ENCODE assay signal across 13 cellular contexts in genomic region chr2:63047193-63047533, GRCh38. TPM values are rescaled to one million over a fixed set of nuclear protein-coding genes. Genes with fewer than 3 reads are reported as not detected.
A peak's percentile ranks its signal among the peaks of the same experiment; 100 is the strongest.
DNase-seq lines count a peak whose midpoint lies in the region; ATAC-seq and TF ChIP-seq lines count a peak whose summit lies in the region.
"Had no signal": no experiment of that assay in that cellular context is flagged by ENCODE, and none has a peak within 500 bp of the region (broad histone marks: within the 10 kb centered on the region; RNA-seq: fewer than 3 reads in every experiment).

No MANE protein-coding gene starts in this region.

- H3K27ac ChIP-seq in OCI-LY7 (ENCODE audit: low read depth, low read length, poor library complexity, severe bottlenecking): no peak overlapping the region
- peak overlapping the region; percentile 62 for H3K27ac ChIP-seq in epithelial cell of prostate
- H3K27ac ChIP-seq: HL-60, sigmoid colon had no signal

- no peak overlapping the region for H3K27ac Mint-ChIP-seq in T-helper 1 cell treated with Interleukin-12 subunit alpha and Interleukin-12 subunit beta and Interleukin-4 antibody, amounts not matched to agents 30 μg/mL and 1 μg/mL, for 36 hours
- no peak overlapping the region for H3K27ac Mint-ChIP-seq in osteocyte (ENCODE audit: unreplicated experiment)

- no peak overlapping the region for H3K4me3 ChIP-seq in OCI-LY7 (ENCODE audit: low read depth, low read length, poor library complexity, severe bottlenecking)
- no peak overlapping the region for H3K4me3 ChIP-seq in mucosa of descending colon
- H3K4me3 ChIP-seq: sigmoid colon had no signal

- H4K20me1 ChIP-seq in OCI-LY7 (ENCODE audit: insufficient read depth, low read length): no peaks in the 10 kb centered on the region

- H3K36me3 Mint-ChIP-seq in T-helper 1 cell treated with Interleukin-12 subunit alpha and Interleukin-12 subunit beta and Interleukin-4 antibody, amounts not matched to agents 30 μg/mL and 1 μg/mL, for 36 hours (ENCODE audit: low read depth): peaks cover 10% of the 10 kb centered on the region
- H3K36me3 Mint-ChIP-seq in osteocyte (ENCODE audit: unreplicated experiment): peaks cover 24% of the 10 kb centered on the region

- H3K27me3 Mint-ChIP-seq in T-helper 1 cell treated with Interleukin-12 subunit alpha and Interleukin-12 subunit beta and Interleukin-4 antibody, amounts not matched to agents 30 μg/mL and 1 μg/mL, for 36 hours (ENCODE audit: low read depth): peaks cover 71% of the 10 kb centered on the region
- peaks cover 68% of the 10 kb centered on the region for H3K27me3 Mint-ChIP-seq in osteocyte (ENCODE audit: unreplicated experiment)

- CTCF ChIA-PET in OCI-LY7 (lab: Charles Lee; ENCODE audit: unreplicated experiment): no interaction called here

- H3K4me2 ChIP-seq in OCI-LY7 (ENCODE audit: low read length): peak overlapping the region; percentile 24; the same call in 1 of the 2 replicates

- H3K9me2 ChIP-seq in OCI-LY7 (ENCODE audit: insufficient read depth, low read length): no peaks in the 10 kb centered on the region

- H2AFZ ChIP-seq in OCI-LY7 (ENCODE audit: low read length): no peak overlapping the region

- H3K4me3 Mint-ChIP-seq in T-helper 1 cell treated with Interleukin-12 subunit alpha and Interleukin-12 subunit beta and Interleukin-4 antibody, amounts not matched to agents 30 μg/mL and 1 μg/mL, for 36 hours: peak overlapping the region; percentile 14
- peak overlapping the region; percentile 61 for H3K4me3 Mint-ChIP-seq in osteocyte (ENCODE audit: unreplicated experiment)

- H3K4me1 Mint-ChIP-seq in T-helper 1 cell treated with Interleukin-12 subunit alpha and Interleukin-12 subunit beta and Interleukin-4 antibody, amounts not matched to agents 30 μg/mL and 1 μg/mL, for 36 hours (ENCODE audit: low read depth): peaks cover 27% of the 10 kb centered on the region
- H3K4me1 Mint-ChIP-seq in osteocyte (ENCODE audit: unreplicated experiment): peaks cover 38% of the 10 kb centered on the region

- H3K9me3 Mint-ChIP-seq in T-helper 1 cell treated with Interleukin-12 subunit alpha and Interleukin-12 subunit beta and Interleukin-4 antibody, amounts not matched to agents 30 μg/mL and 1 μg/mL, for 36 hours: no peaks in the 10 kb centered on the region
- no peaks in the 10 kb centered on the region for H3K9me3 Mint-ChIP-seq in osteocyte (ENCODE audit: unreplicated experiment)

- ATAC-seq in mucosa of descending colon: no peak

- POLR2A ChIA-PET in OCI-LY7 (lab: Charles Lee): interaction anchor here (0.6 to 0.7 kb wide), 2 partner anchors 105 to 935 kb away, joined by 3 read pairs; no protein-coding TSS in a partner anchor

- H3K36me3 ChIP-seq in OCI-LY7 (ENCODE audit: insufficient read depth, low read length): no peaks in the 10 kb centered on the region
- no peaks in the 10 kb centered on the region for H3K36me3 ChIP-seq in mucosa of descending colon (ENCODE audit: low read depth)

- H3K4me1 ChIP-seq in OCI-LY7 (ENCODE audit: insufficient read depth, low read length, poor library complexity, severe bottlenecking) (peaks cover 5% of the 10 kb centered on the region), mucosa of descending colon (ENCODE audit: low read depth) (peaks cover 27% of the 10 kb centered on the region)

- H3K79me2 ChIP-seq in OCI-LY7 (ENCODE audit: insufficient read depth, low read depth, low read length): no peaks in the 10 kb centered on the region

- H3K9me3 ChIP-seq in OCI-LY7 (ENCODE audit: low read length) (no peaks in the 10 kb centered on the region), mucosa of descending colon (no peaks in the 10 kb centered on the region)

- TF ChIP-seq CTCF in OCI-LY7 (conservative IDR thresholded peaks at IDR 0.05; ENCODE audit: low read length) (no peak), osteocyte (IDR thresholded peaks at IDR 0.05) (no peak), mucosa of descending colon (IDR thresholded peaks at IDR 0.05) (no peak)

- DNase-seq in T-helper 1 cell: no peak
- no peak for DNase-seq in OCI-LY7 (ENCODE audit: low spot score)
- DNase-seq in epithelial cell of prostate (ENCODE audit: low read depth, low spot score): no peak
- DNase-seq in osteocyte (ENCODE audit: extremely low spot score, unreplicated experiment): no peak
- no peak for DNase-seq in COLO829 (ENCODE audit: low spot score)
- no peak for DNase-seq in mucosa of descending colon
- no peak for DNase-seq in NCI-H1092 treated with DMSO at 0.1 percent for 48 hours (lab: John Stamatoyannopoulos, UW)
- DNase-seq: GDM1, sigmoid colon had no signal

- intact Hi-C loops in OCI-LY7 (cut with micrococcal nuclease; ENCODE audit: unreplicated experiment): no loop called here
- intact Hi-C loops in mucosa of descending colon (cut with DNase I, micrococcal nuclease): no loop called here

- no TSS peak for BruUV-seq in OCI-LY7 (replicated peaks; lab: Mats Ljungman, UMichigan)

RNA-seq across cellular contexts. Expression of gene OTX1, which starts 3.5 kb away (rescaled TPM):
- 1.0 and 1.3 TPM in 2 replicates for total RNA-seq in OCI-LY7 (2014; rRNA removed; shearing (Covaris generic))
- total RNA-seq in OCI-LY7 (2022) (2.5 and 2.9 TPM in 2 replicates), osteocyte (not detected in 2 replicates), mucosa of descending colon (under 1 TPM in 1 of 3 donors, not detected in 2; 0.22 TPM)
- total RNA-seq: epithelial cell of proximal tubule, left lobe of liver had no signal
